Comparison of ENCODE assay signal across 1 cellular context in genomic region chr3:160319322-160319721, GRCh38.
TF ChIP-seq lines count a peak whose summit lies in the region.

No MANE protein-coding gene starts in this region.

TF ChIP-seq in SK-N-SH treated with all-trans-retinoic acid at 6 μM for 48 hours, 23 proteins besides CTCF, POLR2A, EP300 and RAD21 (continued from another document):
- TF ChIP-seq PATZ1 (CRISPR knock-in tag; IDR thresholded peaks at IDR 0.05; ENCODE audit: borderline replicate concordance) = no peak
- TF ChIP-seq TOX (CRISPR knock-in tag; IDR thresholded peaks at IDR 0.05; ENCODE audit: borderline replicate concordance) = no peak
- TF ChIP-seq CREB5 (CRISPR knock-in tag; IDR thresholded peaks at IDR 0.05; ENCODE audit: low read depth) = no peak
- no peak for TF ChIP-seq BACH2 (CRISPR knock-in tag; IDR thresholded peaks at IDR 0.05; ENCODE audit: borderline replicate concordance)
- TF ChIP-seq CSRNP3 (CRISPR knock-in tag; IDR thresholded peaks at IDR 0.05) = no peak
- TF ChIP-seq ARNTL (CRISPR knock-in tag; IDR thresholded peaks at IDR 0.05; ENCODE audit: borderline replicate concordance, low read depth) = no peak
- TF ChIP-seq SNAI2 (CRISPR knock-in tag; IDR thresholded peaks at IDR 0.05) = no peak
- no peak for TF ChIP-seq ZNF565 (CRISPR knock-in tag; conservative IDR thresholded peaks at IDR 0.05; ENCODE audit: low read depth)
- no peak for TF ChIP-seq GLIS3 (CRISPR knock-in tag; IDR thresholded peaks at IDR 0.05)
